Comparison of ENCODE assay signal across 1 cellular context in genomic region chr7:91796122-91796521, GRCh38.
TF ChIP-seq lines count a peak whose summit lies in the region.

No MANE protein-coding gene starts in this region.

TF ChIP-seq in GM12878, 131 proteins besides CTCF, POLR2A, EP300 and RAD21 (continued from another document):
- TF ChIP-seq POU2F2 (IDR thresholded peaks at IDR 0.05; ENCODE audit: borderline replicate concordance, low read depth, low read length) = no peak
